In genomic region chr9:110256392-110257096, GRCh38 we compare ENCODE assay signal across 1 cellular context.
TF ChIP-seq lines count a peak whose summit lies in the region.

TSS of gene TXN (minus strand) at chr9:110256507. CDS start at chr9:110256435, 72 bp downstream.

TF ChIP-seq in K562, 482 proteins besides CTCF, POLR2A, EP300 and RAD21 (continued from another document and continues in another):
- TF ChIP-seq SRSF9 (IDR thresholded peaks at IDR 0.05; ENCODE audit: borderline replicate concordance, low read depth, low read length) (no peak), ZBTB40 (IDR thresholded peaks at IDR 0.05) (peak; percentile 51), ZBTB40 (CRISPR knock-in tag; IDR thresholded peaks at IDR 0.05) (no peak), NBN (IDR thresholded peaks at IDR 0.05; ENCODE audit: low read depth) (peak; percentile 78; the same call in 1 of the 2 replicates), FOSL1 (tag; conservative IDR thresholded peaks at IDR 0.05) (no peak), HMG20B (CRISPR knock-in tag; IDR thresholded peaks at IDR 0.05) (no peak), HMG20A (CRISPR knock-in tag; conservative IDR thresholded peaks at IDR 0.05) (no peak), NKRF (IDR thresholded peaks at IDR 0.05; ENCODE audit: borderline replicate concordance) (peak; percentile 75; the same call in 1 of the 2 replicates), ZNF274 (IDR thresholded peaks at IDR 0.05; ENCODE audit: borderline replicate concordance, low read depth, low read length) (no peak), CAMTA2 (CRISPR knock-in tag; conservative IDR thresholded peaks at IDR 0.05) (no peak), NFE2L1 (tag; IDR thresholded peaks at IDR 0.05; ENCODE audit: borderline replicate concordance, low read depth) (peak; percentile 74), CCAR2 (IDR thresholded peaks at IDR 0.05; ENCODE audit: low read depth, low read length) (no peak), NFRKB (IDR thresholded peaks at IDR 0.05; ENCODE audit: low read depth) (no peak; the same call in 1 of the 2 replicates), ZNF133 (CRISPR knock-in tag; IDR thresholded peaks at IDR 0.05) (no peak), RHOXF2B (CRISPR knock-in tag; conservative IDR thresholded peaks at IDR 0.05) (no peak), HOXB6 (CRISPR knock-in tag; IDR thresholded peaks at IDR 0.05; ENCODE audit: borderline replicate concordance) (no peak), IRF1 (CRISPR knock-in tag; IDR thresholded peaks at IDR 0.05; ENCODE audit: borderline replicate concordance) (no peak), RCOR1 (IDR thresholded peaks at IDR 0.05; ENCODE audit: borderline replicate concordance in 1 of 2, low read depth in 2 of 2, low read length in 2 of 2) (peak in 1 of 2 experiments; percentile 50; a peak in 2 of 4 replicates), ATF7 (IDR thresholded peaks at IDR 0.05) (peak; percentile 79), ZNF146 (CRISPR knock-in tag; IDR thresholded peaks at IDR 0.05; ENCODE audit: unreplicated experiment) (no peak), MECOM (CRISPR knock-in tag; IDR thresholded peaks at IDR 0.05) (no peak), NR2C1 (IDR thresholded peaks at IDR 0.05) (peak; percentile 92), NR2C1 (tag; IDR thresholded peaks at IDR 0.05) (peak; percentile 92), ZKSCAN8 (CRISPR knock-in tag; IDR thresholded peaks at IDR 0.05) (no peak), DACH1 (IDR thresholded peaks at IDR 0.05; ENCODE audit: partially characterized antibody) (peak; percentile 86)
- TF ChIP-seq, protein P1, sequence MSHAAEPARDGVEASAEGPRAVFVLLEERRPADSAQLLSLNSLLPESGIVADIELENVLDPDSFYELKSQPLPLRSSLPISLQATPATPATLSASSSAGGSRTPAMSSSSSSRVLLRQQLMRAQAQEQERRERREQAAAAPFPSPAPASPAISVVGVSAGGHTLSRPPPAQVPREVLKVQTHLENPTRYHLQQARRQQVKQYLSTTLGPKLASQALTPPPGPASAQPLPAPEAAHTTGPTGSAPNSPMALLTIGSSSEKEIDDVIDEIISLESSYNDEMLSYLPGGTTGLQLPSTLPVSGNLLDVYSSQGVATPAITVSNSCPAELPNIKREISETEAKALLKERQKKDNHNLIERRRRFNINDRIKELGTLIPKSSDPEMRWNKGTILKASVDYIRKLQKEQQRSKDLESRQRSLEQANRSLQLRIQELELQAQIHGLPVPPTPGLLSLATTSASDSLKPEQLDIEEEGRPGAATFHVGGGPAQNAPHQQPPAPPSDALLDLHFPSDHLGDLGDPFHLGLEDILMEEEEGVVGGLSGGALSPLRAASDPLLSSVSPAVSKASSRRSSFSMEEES (CRISPR knock-in tag; IDR thresholded peaks at IDR 0.05) = no peak
- TF ChIP-seq, protein P2, sequence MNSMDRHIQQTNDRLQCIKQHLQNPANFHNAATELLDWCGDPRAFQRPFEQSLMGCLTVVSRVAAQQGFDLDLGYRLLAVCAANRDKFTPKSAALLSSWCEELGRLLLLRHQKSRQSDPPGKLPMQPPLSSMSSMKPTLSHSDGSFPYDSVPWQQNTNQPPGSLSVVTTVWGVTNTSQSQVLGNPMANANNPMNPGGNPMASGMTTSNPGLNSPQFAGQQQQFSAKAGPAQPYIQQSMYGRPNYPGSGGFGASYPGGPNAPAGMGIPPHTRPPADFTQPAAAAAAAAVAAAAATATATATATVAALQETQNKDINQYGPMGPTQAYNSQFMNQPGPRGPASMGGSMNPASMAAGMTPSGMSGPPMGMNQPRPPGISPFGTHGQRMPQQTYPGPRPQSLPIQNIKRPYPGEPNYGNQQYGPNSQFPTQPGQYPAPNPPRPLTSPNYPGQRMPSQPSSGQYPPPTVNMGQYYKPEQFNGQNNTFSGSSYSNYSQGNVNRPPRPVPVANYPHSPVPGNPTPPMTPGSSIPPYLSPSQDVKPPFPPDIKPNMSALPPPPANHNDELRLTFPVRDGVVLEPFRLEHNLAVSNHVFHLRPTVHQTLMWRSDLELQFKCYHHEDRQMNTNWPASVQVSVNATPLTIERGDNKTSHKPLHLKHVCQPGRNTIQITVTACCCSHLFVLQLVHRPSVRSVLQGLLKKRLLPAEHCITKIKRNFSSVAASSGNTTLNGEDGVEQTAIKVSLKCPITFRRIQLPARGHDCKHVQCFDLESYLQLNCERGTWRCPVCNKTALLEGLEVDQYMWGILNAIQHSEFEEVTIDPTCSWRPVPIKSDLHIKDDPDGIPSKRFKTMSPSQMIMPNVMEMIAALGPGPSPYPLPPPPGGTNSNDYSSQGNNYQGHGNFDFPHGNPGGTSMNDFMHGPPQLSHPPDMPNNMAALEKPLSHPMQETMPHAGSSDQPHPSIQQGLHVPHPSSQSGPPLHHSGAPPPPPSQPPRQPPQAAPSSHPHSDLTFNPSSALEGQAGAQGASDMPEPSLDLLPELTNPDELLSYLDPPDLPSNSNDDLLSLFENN (IDR thresholded peaks at IDR 0.05; ENCODE audit: low read depth in 2 of 2, low read length in 2 of 2) = peak in 1 of 2 experiments; percentile 29; a peak in 1 of 4 replicates
- TF ChIP-seq, protein P3, sequence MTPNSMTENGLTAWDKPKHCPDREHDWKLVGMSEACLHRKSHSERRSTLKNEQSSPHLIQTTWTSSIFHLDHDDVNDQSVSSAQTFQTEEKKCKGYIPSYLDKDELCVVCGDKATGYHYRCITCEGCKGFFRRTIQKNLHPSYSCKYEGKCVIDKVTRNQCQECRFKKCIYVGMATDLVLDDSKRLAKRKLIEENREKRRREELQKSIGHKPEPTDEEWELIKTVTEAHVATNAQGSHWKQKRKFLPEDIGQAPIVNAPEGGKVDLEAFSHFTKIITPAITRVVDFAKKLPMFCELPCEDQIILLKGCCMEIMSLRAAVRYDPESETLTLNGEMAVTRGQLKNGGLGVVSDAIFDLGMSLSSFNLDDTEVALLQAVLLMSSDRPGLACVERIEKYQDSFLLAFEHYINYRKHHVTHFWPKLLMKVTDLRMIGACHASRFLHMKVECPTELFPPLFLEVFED (CRISPR knock-in tag; conservative IDR thresholded peaks at IDR 0.05) = no peak
- TF ChIP-seq, protein P4, sequence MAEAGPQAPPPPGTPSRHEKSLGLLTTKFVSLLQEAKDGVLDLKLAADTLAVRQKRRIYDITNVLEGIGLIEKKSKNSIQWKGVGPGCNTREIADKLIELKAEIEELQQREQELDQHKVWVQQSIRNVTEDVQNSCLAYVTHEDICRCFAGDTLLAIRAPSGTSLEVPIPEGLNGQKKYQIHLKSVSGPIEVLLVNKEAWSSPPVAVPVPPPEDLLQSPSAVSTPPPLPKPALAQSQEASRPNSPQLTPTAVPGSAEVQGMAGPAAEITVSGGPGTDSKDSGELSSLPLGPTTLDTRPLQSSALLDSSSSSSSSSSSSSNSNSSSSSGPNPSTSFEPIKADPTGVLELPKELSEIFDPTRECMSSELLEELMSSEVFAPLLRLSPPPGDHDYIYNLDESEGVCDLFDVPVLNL (CRISPR knock-in tag; IDR thresholded peaks at IDR 0.05; ENCODE audit: low read depth) = no peak
- TF ChIP-seq, protein P5, sequence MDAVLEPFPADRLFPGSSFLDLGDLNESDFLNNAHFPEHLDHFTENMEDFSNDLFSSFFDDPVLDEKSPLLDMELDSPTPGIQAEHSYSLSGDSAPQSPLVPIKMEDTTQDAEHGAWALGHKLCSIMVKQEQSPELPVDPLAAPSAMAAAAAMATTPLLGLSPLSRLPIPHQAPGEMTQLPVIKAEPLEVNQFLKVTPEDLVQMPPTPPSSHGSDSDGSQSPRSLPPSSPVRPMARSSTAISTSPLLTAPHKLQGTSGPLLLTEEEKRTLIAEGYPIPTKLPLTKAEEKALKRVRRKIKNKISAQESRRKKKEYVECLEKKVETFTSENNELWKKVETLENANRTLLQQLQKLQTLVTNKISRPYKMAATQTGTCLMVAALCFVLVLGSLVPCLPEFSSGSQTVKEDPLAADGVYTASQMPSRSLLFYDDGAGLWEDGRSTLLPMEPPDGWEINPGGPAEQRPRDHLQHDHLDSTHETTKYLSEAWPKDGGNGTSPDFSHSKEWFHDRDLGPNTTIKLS (IDR thresholded peaks at IDR 0.05; ENCODE audit: borderline replicate concordance, low read depth) = peak; percentile 91
- TF ChIP-seq, protein P6, sequence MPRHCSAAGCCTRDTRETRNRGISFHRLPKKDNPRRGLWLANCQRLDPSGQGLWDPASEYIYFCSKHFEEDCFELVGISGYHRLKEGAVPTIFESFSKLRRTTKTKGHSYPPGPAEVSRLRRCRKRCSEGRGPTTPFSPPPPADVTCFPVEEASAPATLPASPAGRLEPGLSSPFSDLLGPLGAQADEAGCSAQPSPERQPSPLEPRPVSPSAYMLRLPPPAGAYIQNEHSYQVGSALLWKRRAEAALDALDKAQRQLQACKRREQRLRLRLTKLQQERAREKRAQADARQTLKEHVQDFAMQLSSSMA (CRISPR knock-in tag; IDR thresholded peaks at IDR 0.05) = no peak
- TF ChIP-seq, protein P7, sequence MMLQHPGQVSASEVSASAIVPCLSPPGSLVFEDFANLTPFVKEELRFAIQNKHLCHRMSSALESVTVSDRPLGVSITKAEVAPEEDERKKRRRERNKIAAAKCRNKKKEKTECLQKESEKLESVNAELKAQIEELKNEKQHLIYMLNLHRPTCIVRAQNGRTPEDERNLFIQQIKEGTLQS (IDR thresholded peaks at IDR 0.05) = no peak; the same call in 1 of the 2 replicates
- TF ChIP-seq, protein P7 (CRISPR knock-in tag; conservative IDR thresholded peaks at IDR 0.05) = no peak
